26 cellular contexts compared by ENCODE assay signal in genomic region chr11:10913075-10913474, GRCh38. TPM values are rescaled to one million over a fixed set of nuclear protein-coding genes. Genes with fewer than 3 reads are reported as not detected.
DNase-seq lines count a peak whose midpoint lies in the region; ATAC-seq and TF ChIP-seq lines count a peak whose summit lies in the region.
"Had no signal": no experiment of that assay in that cellular context is flagged by ENCODE, and none has a peak within 500 bp of the region (broad histone marks: within the 10 kb centered on the region; RNA-seq: fewer than 3 reads in every experiment).

No MANE protein-coding gene starts in this region.

- H3K79me2 ChIP-seq in GM23338 (replicated peaks; ENCODE audit: insufficient read depth): no peaks in the 10 kb centered on the region

- TF ChIP-seq POLR2A in esophagus muscularis mucosa (IDR thresholded peaks at IDR 0.05; ENCODE audit: low read depth): no peak

- no peaks in the 10 kb centered on the region for H4K20me1 ChIP-seq in GM23338 (replicated peaks; ENCODE audit: insufficient read depth)
- H4K20me1 ChIP-seq: BLaER1 treated with 17β-estradiol and CSF1 and Interleukin-3, amounts not matched to agents 10 nM and 100 nM had no signal

- H3K27me3 Mint-ChIP-seq in GM23338 (ENCODE audit: insufficient read depth, low read depth, poor library complexity): no peaks in the 10 kb centered on the region

- peaks cover 19% of the 10 kb centered on the region for H3K9me3 Mint-ChIP-seq in GM23338

- intact Hi-C loops in esophagus muscularis mucosa (cut with DNase I) (loop anchor here (5.0 to 10.0 kb wide), 2 partner anchors 121 to 538 kb away; no protein-coding TSS in a partner anchor), right cardiac atrium (cut with DNase I) (loop anchor here in 1 of 4 donors (5.0 kb wide), 1 partner anchor 106 kb away; the partner anchor contains the start of gene EIF4G2)

- H3K27ac ChIP-seq in GM23338 (ENCODE audit: low read depth) (no peak overlapping the region), esophagus muscularis mucosa (replicated peaks in 1 of 4) (no peak overlapping the region), right cardiac atrium (ENCODE audit: low read length) (no peak overlapping the region)

- WGBS in esophagus muscularis mucosa: 75% methylated on average over 1 of the region's 1 CpG
- WGBS in right cardiac atrium: 50% methylated on average over 1 of the region's 1 CpG

- H2AFZ ChIP-seq in GM23338: 0 out of 2 replicates have a peak overlapping the region, but pooled peaks have one; percentile 45

- peaks cover 8% of the 10 kb centered on the region for H3K36me3 Mint-ChIP-seq in GM23338 (ENCODE audit: low read depth)

- no peak overlapping the region for H3K4me2 ChIP-seq in GM23338
- H3K4me2 ChIP-seq: A549 had no signal

- H3K4me3 ChIP-seq in GM23338 (no peak overlapping the region), esophagus muscularis mucosa (no peak overlapping the region), right cardiac atrium (ENCODE audit: low read length) (no peak overlapping the region)
- H3K4me3 ChIP-seq: A549; BLaER1 treated with 17β-estradiol and CSF1 and Interleukin-3, amounts not matched to agents 10 nM and 100 nM had no signal

- TF ChIP-seq EP300 in esophagus muscularis mucosa (IDR thresholded peaks at IDR 0.05): no peak

- H3K4me1 ChIP-seq in GM23338 (ENCODE audit: insufficient read depth): peaks cover 22% of the 10 kb centered on the region
- peaks cover 5 to 20% (median 14%) of the 10 kb centered on the region in 4 donors for H3K4me1 ChIP-seq in esophagus muscularis mucosa
- H3K4me1 ChIP-seq in right cardiac atrium (ENCODE audit: control insufficient read depth, insufficient read depth, low read length): peaks cover 3% of the 10 kb centered on the region

- peaks cover 22% of the 10 kb centered on the region for H3K4me1 Mint-ChIP-seq in GM23338

- DNase-seq in GM23338 (ENCODE audit: low spot score): no peak
- peak; percentile 85 for DNase-seq in NCI-H446 treated with DMSO at 0.1 percent for 48 hours (lab: John Stamatoyannopoulos, UW)
- peak; percentile 50 for DNase-seq in esophagus muscularis mucosa (ENCODE audit: extremely low spot score)
- no peak for DNase-seq in right cardiac atrium
- DNase-seq in MV-4-11 (lab: John Stamatoyannopoulos, UW): no peak
- no peak for DNase-seq in LoVo (ENCODE audit: low spot score)
- no peak for DNase-seq in T-helper 9 cell
- DNase-seq: AML-193; CD4-positive, alpha-beta T cell; COR-L47; DMS53; GOT3; KBM-7; MM.1S; NCI-H1048; NCI-H1417; NCI-H1694; NCI-H2029 treated with DMSO at 0.1 percent for 48 hours; NCI-H510A; NCI-H748 treated with DMSO at 0.1 percent for 48 hours; NK-92 treated with Interleukin-12 subunit alpha and Interleukin-12 subunit beta, amount 100 ng/mL, for 24 hours; PC-3; SHP77 had no signal

- H3F3A ChIP-seq in GM23338 (replicated peaks; ENCODE audit: low read depth): no peaks in the 10 kb centered on the region

- H3K36me3 ChIP-seq in GM23338 (ENCODE audit: insufficient read depth): no peaks in the 10 kb centered on the region
- no peaks in the 10 kb centered on the region for H3K36me3 ChIP-seq in esophagus muscularis mucosa

- no peak for ATAC-seq in GM23338
- ATAC-seq in right cardiac atrium: peak; percentile 22 to 48
- ATAC-seq: A549, HCT116, PC-3 had no signal

- H3K4me3 Mint-ChIP-seq in GM23338: no peak overlapping the region
- H3K4me3 Mint-ChIP-seq: CD4-positive, alpha-beta T cell had no signal

- no peaks in the 10 kb centered on the region for H3K27me3 ChIP-seq in GM23338 (ENCODE audit: insufficient read depth)
- H3K27me3 ChIP-seq in esophagus muscularis mucosa: no peaks in the 10 kb centered on the region
- no peaks in the 10 kb centered on the region for H3K27me3 ChIP-seq in right cardiac atrium (ENCODE audit: control insufficient read depth, insufficient read depth)
- H3K27me3 ChIP-seq: BLaER1 treated with 17β-estradiol and CSF1 and Interleukin-3, amounts not matched to agents 10 nM and 100 nM had no signal

- TF ChIP-seq CTCF in GM23338 (conservative IDR thresholded peaks at IDR 0.05; ENCODE audit: low read depth in 2 of 2) (no peak), esophagus muscularis mucosa (IDR thresholded peaks at IDR 0.05) (no peak)

- H3K9me2 ChIP-seq in GM23338 (ENCODE audit: insufficient read depth): peaks cover 2% of the 10 kb centered on the region

- no peaks in the 10 kb centered on the region for H3K9me3 ChIP-seq in esophagus muscularis mucosa
- no peaks in the 10 kb centered on the region for H3K9me3 ChIP-seq in right cardiac atrium (ENCODE audit: control insufficient read depth, low read length)

- H3K27ac Mint-ChIP-seq in GM23338: no peak overlapping the region
- H3K27ac Mint-ChIP-seq: CD4-positive, alpha-beta T cell had no signal

TF ChIP-seq in GM23338, 12 proteins besides CTCF, POLR2A, EP300 and RAD21:
- TF ChIP-seq ZNF114 (CRISPR knock-in tag; IDR thresholded peaks at IDR 0.05) (no peak), ZNF331 (CRISPR knock-in tag; IDR thresholded peaks at IDR 0.05; ENCODE audit: low read depth) (no peak), STAT1 (IDR thresholded peaks at IDR 0.05; ENCODE audit: unreplicated experiment) (no peak)

RNA-seq across cellular contexts. Expression of gene ZBED5, which starts 55.2 kb away (rescaled TPM):
- total RNA-seq in GM23338 (2014; rRNA removed; shearing (Covaris generic)): 53.9 and 54.1 TPM in 2 replicates
- polyA plus RNA-seq in GM23338 (2016; fragmentation: Nextera tagmentation; extraction: Ambion mirVana): 56.1 and 56.3 TPM in 2 replicates
- 10 to 100 TPM; 27.3 to 36.5 (median 28.3) TPM for total RNA-seq in esophagus muscularis mucosa
- 10 to 100 TPM; 40.6 to 46.7 (median 44.2) TPM for total RNA-seq in right cardiac atrium
- polyA plus RNA-seq in right cardiac atrium: 23.8 TPM

Comparison
In these comparisons a context has a peak if more than half of its experiments do, and no peak if none do; other contexts are left out.
1. DNase-seq: peak in NCI-H446 treated with DMSO at 0.1 percent for 48 hours (single experiment) and esophagus muscularis mucosa (single experiment); none in GM23338 (single experiment), right cardiac atrium (0 of 3), MV-4-11 (single experiment), LoVo (single experiment) and T-helper 9 cell (single experiment).